In genomic region chr16:13897806-13898205, GRCh38 we compare ENCODE assay signal across 23 cellular contexts.
"Had no signal": no experiment of that assay in that cellular context is flagged by ENCODE, and none has a peak within 500 bp of the region (broad histone marks: within the 10 kb centered on the region; RNA-seq: fewer than 3 reads in every experiment).

No MANE protein-coding gene starts in this region.

- H3K4me1 Mint-ChIP-seq: central memory CD8-positive, alpha-beta T cell; memory B cell; natural killer cell; neural crest cell; stimulated activated naive B cell treated with anti-CD40 and anti-IgM and Interleukin-4, amounts not matched to agents 10 μg/mL and 1 μg/mL and 100 μg/mL, for 72 hours had no signal

- H3K36me3 Mint-ChIP-seq: memory B cell; natural killer cell; stimulated activated naive B cell treated with anti-CD40 and anti-IgM and Interleukin-4, amounts not matched to agents 10 μg/mL and 1 μg/mL and 100 μg/mL, for 72 hours had no signal

- H3K36me3 ChIP-seq: esophagus squamous epithelium, neutrophil, right lobe of liver, vagina had no signal

- H3K27me3 Mint-ChIP-seq: progenitor cell of endocrine pancreas had no signal

- H3K4me1 ChIP-seq: parathyroid adenoma had no signal

- H3K27ac ChIP-seq: hepatocyte, neutrophil, parathyroid adenoma, right lobe of liver, vagina had no signal

- H3K27ac Mint-ChIP-seq: effector memory CD8-positive, alpha-beta T cell; memory B cell; natural killer cell; progenitor cell of endocrine pancreas; stimulated activated naive B cell treated with anti-CD40 and anti-IgM and Interleukin-4, amounts not matched to agents 10 μg/mL and 1 μg/mL and 100 μg/mL, for 72 hours; stimulated activated naive CD8-positive, alpha-beta T cell treated with anti-CD3 and anti-CD28 coated beads, Interleukin-15, Interleukin-2, amounts not matched to agents 100 ng/mL and 50 ng/mL, for 24 hours had no signal

- H3K4me3 ChIP-seq: esophagus squamous epithelium, hepatocyte, lung, right lobe of liver, vagina had no signal

- H3K4me3 Mint-ChIP-seq: central memory CD8-positive, alpha-beta T cell; effector memory CD8-positive, alpha-beta T cell; memory B cell; natural killer cell; neural crest cell; stimulated activated naive B cell treated with anti-CD40 and anti-IgM and Interleukin-4, amounts not matched to agents 10 μg/mL and 1 μg/mL and 100 μg/mL, for 72 hours; stimulated activated naive CD8-positive, alpha-beta T cell treated with anti-CD3 and anti-CD28 coated beads, Interleukin-15, Interleukin-2, amounts not matched to agents 100 ng/mL and 50 ng/mL, for 24 hours had no signal

- ATAC-seq: effector memory CD8-positive, alpha-beta T cell; left colon; natural killer cell; right lobe of liver; stimulated activated naive B cell treated with anti-CD40 and anti-IgM and Interleukin-4, amounts not matched to agents 10 μg/mL and 1 μg/mL and 100 μg/mL, for 72 hours had no signal

- H3K9me3 Mint-ChIP-seq: central memory CD8-positive, alpha-beta T cell; memory B cell; natural killer cell had no signal

- H3K9me3 ChIP-seq: esophagus squamous epithelium, neutrophil, right lobe of liver, vagina had no signal

- DNase-seq: cortex of kidney; effector memory CD8-positive, alpha-beta T cell; erythroblast; esophagus squamous epithelium; foreskin melanocyte; left colon; natural killer cell; right lobe of liver; small intestine; stimulated activated CD4-positive, alpha-beta T cell treated with anti-CD3 and anti-CD28 coated beads, Interleukin-15, amount 100 ng/mL, for 24 hours; stimulated activated CD4-positive, alpha-beta T cell treated with anti-CD3 and anti-CD28 coated beads, Interleukin-2, amount 100 ng/mL, for 48 hours; stimulated activated naive B cell treated with anti-CD40 and anti-IgM and Interleukin-4, amounts not matched to agents 10 μg/mL and 1 μg/mL and 100 μg/mL, for 72 hours; trophoblast cell had no signal

- H3K27me3 ChIP-seq: esophagus squamous epithelium, right lobe of liver, vagina had no signal
